In the genomic region with DNA sequence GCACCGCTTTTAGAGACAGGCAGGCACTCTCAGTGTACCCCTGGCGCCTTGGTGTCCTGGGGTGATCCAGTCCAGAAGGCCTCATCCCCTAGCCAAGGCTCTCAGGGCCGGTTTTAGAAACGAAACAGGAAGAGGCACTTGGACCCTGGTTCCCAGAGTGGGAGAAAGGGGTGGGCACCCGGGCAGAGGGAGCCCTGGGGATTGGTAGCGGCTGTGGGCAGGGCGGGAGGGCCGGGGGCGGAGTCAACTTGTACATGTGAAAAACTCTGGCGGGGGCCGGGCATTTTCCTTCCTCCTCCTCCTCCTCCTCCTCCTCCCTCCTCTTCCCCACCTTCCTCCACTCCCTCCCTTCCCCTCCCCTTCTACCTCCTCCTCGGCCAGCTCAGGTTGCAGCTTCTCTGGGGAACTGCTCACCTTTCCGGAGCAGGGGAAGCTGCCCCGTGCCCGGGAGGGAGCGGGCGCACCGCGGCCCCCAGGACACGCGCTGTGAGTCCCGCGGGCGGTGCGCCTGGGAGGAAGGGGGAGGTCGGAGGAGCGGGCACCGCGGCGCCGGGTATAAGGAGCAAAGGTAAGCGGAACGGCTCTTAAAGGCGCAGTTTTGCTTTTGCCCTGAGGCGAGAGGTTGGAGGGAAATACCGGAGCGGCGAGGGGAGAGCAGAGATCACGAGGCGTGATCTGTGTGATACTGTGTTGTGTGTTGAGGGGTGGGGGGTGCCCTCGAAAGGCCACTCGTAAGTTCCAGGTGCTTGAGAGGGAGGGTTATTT, we compare ENCODE assay signal across 1 cellular context.
TF ChIP-seq lines count a peak whose summit lies in the region.

Gene CDK18, plus strand, starts transcription at position 359 of the 765 bp plus-strand sequence. CDS start 18,499 bp downstream, outside the sequence.

TF ChIP-seq in WTC11, 78 proteins besides CTCF, POLR2A, EP300 and RAD21 (continued from another document):
- TF ChIP-seq, protein P1, sequence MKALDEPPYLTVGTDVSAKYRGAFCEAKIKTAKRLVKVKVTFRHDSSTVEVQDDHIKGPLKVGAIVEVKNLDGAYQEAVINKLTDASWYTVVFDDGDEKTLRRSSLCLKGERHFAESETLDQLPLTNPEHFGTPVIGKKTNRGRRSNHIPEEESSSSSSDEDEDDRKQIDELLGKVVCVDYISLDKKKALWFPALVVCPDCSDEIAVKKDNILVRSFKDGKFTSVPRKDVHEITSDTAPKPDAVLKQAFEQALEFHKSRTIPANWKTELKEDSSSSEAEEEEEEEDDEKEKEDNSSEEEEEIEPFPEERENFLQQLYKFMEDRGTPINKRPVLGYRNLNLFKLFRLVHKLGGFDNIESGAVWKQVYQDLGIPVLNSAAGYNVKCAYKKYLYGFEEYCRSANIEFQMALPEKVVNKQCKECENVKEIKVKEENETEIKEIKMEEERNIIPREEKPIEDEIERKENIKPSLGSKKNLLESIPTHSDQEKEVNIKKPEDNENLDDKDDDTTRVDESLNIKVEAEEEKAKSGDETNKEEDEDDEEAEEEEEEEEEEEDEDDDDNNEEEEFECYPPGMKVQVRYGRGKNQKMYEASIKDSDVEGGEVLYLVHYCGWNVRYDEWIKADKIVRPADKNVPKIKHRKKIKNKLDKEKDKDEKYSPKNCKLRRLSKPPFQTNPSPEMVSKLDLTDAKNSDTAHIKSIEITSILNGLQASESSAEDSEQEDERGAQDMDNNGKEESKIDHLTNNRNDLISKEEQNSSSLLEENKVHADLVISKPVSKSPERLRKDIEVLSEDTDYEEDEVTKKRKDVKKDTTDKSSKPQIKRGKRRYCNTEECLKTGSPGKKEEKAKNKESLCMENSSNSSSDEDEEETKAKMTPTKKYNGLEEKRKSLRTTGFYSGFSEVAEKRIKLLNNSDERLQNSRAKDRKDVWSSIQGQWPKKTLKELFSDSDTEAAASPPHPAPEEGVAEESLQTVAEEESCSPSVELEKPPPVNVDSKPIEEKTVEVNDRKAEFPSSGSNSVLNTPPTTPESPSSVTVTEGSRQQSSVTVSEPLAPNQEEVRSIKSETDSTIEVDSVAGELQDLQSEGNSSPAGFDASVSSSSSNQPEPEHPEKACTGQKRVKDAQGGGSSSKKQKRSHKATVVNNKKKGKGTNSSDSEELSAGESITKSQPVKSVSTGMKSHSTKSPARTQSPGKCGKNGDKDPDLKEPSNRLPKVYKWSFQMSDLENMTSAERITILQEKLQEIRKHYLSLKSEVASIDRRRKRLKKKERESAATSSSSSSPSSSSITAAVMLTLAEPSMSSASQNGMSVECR (CRISPR knock-in tag; IDR thresholded peaks at IDR 0.05; ENCODE audit: borderline replicate concordance), result peak; percentile 49; the same call in 1 of the 2 replicates
- TF ChIP-seq, protein P2, sequence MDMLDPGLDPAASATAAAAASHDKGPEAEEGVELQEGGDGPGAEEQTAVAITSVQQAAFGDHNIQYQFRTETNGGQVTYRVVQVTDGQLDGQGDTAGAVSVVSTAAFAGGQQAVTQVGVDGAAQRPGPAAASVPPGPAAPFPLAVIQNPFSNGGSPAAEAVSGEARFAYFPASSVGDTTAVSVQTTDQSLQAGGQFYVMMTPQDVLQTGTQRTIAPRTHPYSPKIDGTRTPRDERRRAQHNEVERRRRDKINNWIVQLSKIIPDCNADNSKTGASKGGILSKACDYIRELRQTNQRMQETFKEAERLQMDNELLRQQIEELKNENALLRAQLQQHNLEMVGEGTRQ (CRISPR knock-in tag; IDR thresholded peaks at IDR 0.05), result peak; percentile 40
- 0 out of 2 replicates have a peak, but pooled peaks have one; percentile 20 for TF ChIP-seq CREM (CRISPR knock-in tag; IDR thresholded peaks at IDR 0.05)
- no peak for TF ChIP-seq AR (CRISPR knock-in tag; IDR thresholded peaks at IDR 0.05)
- no peak for TF ChIP-seq NR2C2 (CRISPR knock-in tag; IDR thresholded peaks at IDR 0.05)
- TF ChIP-seq, protein P3, sequence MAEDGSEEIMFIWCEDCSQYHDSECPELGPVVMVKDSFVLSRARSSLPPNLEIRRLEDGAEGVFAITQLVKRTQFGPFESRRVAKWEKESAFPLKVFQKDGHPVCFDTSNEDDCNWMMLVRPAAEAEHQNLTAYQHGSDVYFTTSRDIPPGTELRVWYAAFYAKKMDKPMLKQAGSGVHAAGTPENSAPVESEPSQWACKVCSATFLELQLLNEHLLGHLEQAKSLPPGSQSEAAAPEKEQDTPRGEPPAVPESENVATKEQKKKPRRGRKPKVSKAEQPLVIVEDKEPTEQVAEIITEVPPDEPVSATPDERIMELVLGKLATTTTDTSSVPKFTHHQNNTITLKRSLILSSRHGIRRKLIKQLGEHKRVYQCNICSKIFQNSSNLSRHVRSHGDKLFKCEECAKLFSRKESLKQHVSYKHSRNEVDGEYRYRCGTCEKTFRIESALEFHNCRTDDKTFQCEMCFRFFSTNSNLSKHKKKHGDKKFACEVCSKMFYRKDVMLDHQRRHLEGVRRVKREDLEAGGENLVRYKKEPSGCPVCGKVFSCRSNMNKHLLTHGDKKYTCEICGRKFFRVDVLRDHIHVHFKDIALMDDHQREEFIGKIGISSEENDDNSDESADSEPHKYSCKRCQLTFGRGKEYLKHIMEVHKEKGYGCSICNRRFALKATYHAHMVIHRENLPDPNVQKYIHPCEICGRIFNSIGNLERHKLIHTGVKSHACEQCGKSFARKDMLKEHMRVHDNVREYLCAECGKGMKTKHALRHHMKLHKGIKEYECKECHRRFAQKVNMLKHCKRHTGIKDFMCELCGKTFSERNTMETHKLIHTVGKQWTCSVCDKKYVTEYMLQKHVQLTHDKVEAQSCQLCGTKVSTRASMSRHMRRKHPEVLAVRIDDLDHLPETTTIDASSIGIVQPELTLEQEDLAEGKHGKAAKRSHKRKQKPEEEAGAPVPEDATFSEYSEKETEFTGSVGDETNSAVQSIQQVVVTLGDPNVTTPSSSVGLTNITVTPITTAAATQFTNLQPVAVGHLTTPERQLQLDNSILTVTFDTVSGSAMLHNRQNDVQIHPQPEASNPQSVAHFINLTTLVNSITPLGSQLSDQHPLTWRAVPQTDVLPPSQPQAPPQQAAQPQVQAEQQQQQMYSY (CRISPR knock-in tag; IDR thresholded peaks at IDR 0.05), result peak; percentile 93
- no peak for TF ChIP-seq FOXP4 (CRISPR knock-in tag; IDR thresholded peaks at IDR 0.05)
- peak; percentile 65; the same call in 1 of the 2 replicates for TF ChIP-seq ZBTB21 (CRISPR knock-in tag; IDR thresholded peaks at IDR 0.05; ENCODE audit: borderline replicate concordance)
- no peak for TF ChIP-seq SMAD4 (CRISPR knock-in tag; IDR thresholded peaks at IDR 0.05)
- no peak for TF ChIP-seq HMGA2 (CRISPR knock-in tag; IDR thresholded peaks at IDR 0.05)
- no peak for TF ChIP-seq ZSCAN18 (CRISPR knock-in tag; IDR thresholded peaks at IDR 0.05)
- peak; percentile 97 for TF ChIP-seq ZNF263 (CRISPR knock-in tag; IDR thresholded peaks at IDR 0.05; ENCODE audit: low read depth)
- peak; percentile 66 for TF ChIP-seq SP1 (CRISPR knock-in tag; conservative IDR thresholded peaks at IDR 0.05)
- TF ChIP-seq HMGXB4 (CRISPR knock-in tag; IDR thresholded peaks at IDR 0.05), result no peak; the same call in 1 of the 2 replicates
- 0 out of 2 replicates have a peak, but pooled peaks have one; percentile 69 for TF ChIP-seq ZNF232 (CRISPR knock-in tag; IDR thresholded peaks at IDR 0.05)
- TF ChIP-seq, protein P4, sequence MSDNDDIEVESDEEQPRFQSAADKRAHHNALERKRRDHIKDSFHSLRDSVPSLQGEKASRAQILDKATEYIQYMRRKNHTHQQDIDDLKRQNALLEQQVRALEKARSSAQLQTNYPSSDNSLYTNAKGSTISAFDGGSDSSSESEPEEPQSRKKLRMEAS (CRISPR knock-in tag; IDR thresholded peaks at IDR 0.05), result peak; percentile 63
- TF ChIP-seq TEAD1 (CRISPR knock-in tag; IDR thresholded peaks at IDR 0.05), result peak; percentile 44; the same call in 1 of the 2 replicates
- TF ChIP-seq SOX15 (CRISPR knock-in tag; IDR thresholded peaks at IDR 0.05), result no peak
- TF ChIP-seq ZNF281 (CRISPR knock-in tag; IDR thresholded peaks at IDR 0.05), result peak; percentile 16; the same call in 1 of the 2 replicates
